In genomic region chr3:20039082-20039764, GRCh38 we compare ENCODE assay signal across 8 cellular contexts. TPM values are rescaled to one million over a fixed set of nuclear protein-coding genes. Genes with fewer than 3 reads are reported as not detected.
DNase-seq lines count a peak whose midpoint lies in the region; ATAC-seq lines count a peak whose summit lies in the region.

No MANE protein-coding gene starts in this region.

- H3K4me3 Mint-ChIP-seq in activated T-helper 2 cell treated with anti-CD3 and anti-CD28 coated beads, Interferon-gamma antibody, Interleukin-2, Interleukin-4, amounts not matched to agents 10 μg/mL and 5 μg/mL and 100 μg/mL, durations not matched to agents 14 hours and 24 hours and 36 hours (ENCODE audit: low read depth): peak overlapping the region; percentile 80
- peak overlapping the region; percentile 90 to 93 for H3K4me3 Mint-ChIP-seq in stimulated activated naive B cell treated with anti-CD40 and anti-IgM and Interleukin-4, amounts not matched to agents 10 μg/mL and 1 μg/mL and 100 μg/mL, for 72 hours

- peaks cover 11% of the 10 kb centered on the region; the same call in 1 of the 2 replicates for H3K4me1 ChIP-seq in HUES48 (ENCODE audit: control insufficient read depth, insufficient read depth, low read length)

- intact Hi-C loops in activated T-helper 2 cell treated with anti-CD3 and anti-CD28 coated beads, Interferon-gamma antibody, Interleukin-2, Interleukin-4, amounts not matched to agents 10 μg/mL and 5 μg/mL and 100 μg/mL, durations not matched to agents 14 hours and 24 hours and 36 hours (cut with micrococcal nuclease): loop anchor here (1.0 kb wide), 1 partner anchor 65 kb away; no protein-coding TSS in a partner anchor

- H3K27ac ChIP-seq in HUES48 (ENCODE audit: low read depth, low read length): peak overlapping the region; percentile 75

- H3K27ac Mint-ChIP-seq in activated T-helper 2 cell treated with anti-CD3 and anti-CD28 coated beads, Interferon-gamma antibody, Interleukin-2, Interleukin-4, amounts not matched to agents 10 μg/mL and 5 μg/mL and 100 μg/mL, durations not matched to agents 14 hours and 24 hours and 36 hours: peak overlapping the region; percentile 86
- peak overlapping the region; percentile 95 for H3K27ac Mint-ChIP-seq in stimulated activated naive B cell treated with anti-CD40 and anti-IgM and Interleukin-4, amounts not matched to agents 10 μg/mL and 1 μg/mL and 100 μg/mL, for 72 hours

- no peak for DNase-seq in activated T-helper 2 cell treated with anti-CD3 and anti-CD28 coated beads, Interferon-gamma antibody, Interleukin-2, Interleukin-4, amounts not matched to agents 10 μg/mL and 5 μg/mL and 100 μg/mL, durations not matched to agents 14 hours and 24 hours and 36 hours (ENCODE audit: low spot score)
- DNase-seq in inferior parietal cortex (ENCODE audit: extremely low spot score) (peak; percentile 53), T-helper 9 cell (no peak), mesenteric fat pad (ENCODE audit: low spot score) (no peak), NCI-H2227 treated with DMSO at 0.1 percent for 48 hours (lab: John Stamatoyannopoulos, UW) (no peak)
- no peak for DNase-seq in stimulated activated naive B cell treated with anti-CD40 and anti-IgM and Interleukin-4, amounts not matched to agents 10 μg/mL and 1 μg/mL and 100 μg/mL, for 72 hours

- H3K36me3 Mint-ChIP-seq in activated T-helper 2 cell treated with anti-CD3 and anti-CD28 coated beads, Interferon-gamma antibody, Interleukin-2, Interleukin-4, amounts not matched to agents 10 μg/mL and 5 μg/mL and 100 μg/mL, durations not matched to agents 14 hours and 24 hours and 36 hours (ENCODE audit: low read depth): no peaks in the 10 kb centered on the region
- no peaks in the 10 kb centered on the region for H3K36me3 Mint-ChIP-seq in stimulated activated naive B cell treated with anti-CD40 and anti-IgM and Interleukin-4, amounts not matched to agents 10 μg/mL and 1 μg/mL and 100 μg/mL, for 72 hours

- ATAC-seq in stimulated activated naive B cell treated with anti-CD40 and anti-IgM and Interleukin-4, amounts not matched to agents 10 μg/mL and 1 μg/mL and 100 μg/mL, for 72 hours (replicated peaks): no peak
- ATAC-seq in HG03045 (IDR thresholded peaks at IDR 0.05; ENCODE audit: unreplicated experiment): no peak

- H3K27me3 Mint-ChIP-seq in activated T-helper 2 cell treated with anti-CD3 and anti-CD28 coated beads, Interferon-gamma antibody, Interleukin-2, Interleukin-4, amounts not matched to agents 10 μg/mL and 5 μg/mL and 100 μg/mL, durations not matched to agents 14 hours and 24 hours and 36 hours (ENCODE audit: low read depth): peaks cover 7% of the 10 kb centered on the region
- no peaks in the 10 kb centered on the region for H3K27me3 Mint-ChIP-seq in stimulated activated naive B cell treated with anti-CD40 and anti-IgM and Interleukin-4, amounts not matched to agents 10 μg/mL and 1 μg/mL and 100 μg/mL, for 72 hours

- no peaks in the 10 kb centered on the region for H3K9me3 ChIP-seq in HUES48 (ENCODE audit: control insufficient read depth, insufficient read depth, low read length)

- peaks cover 39% of the 10 kb centered on the region for H3K4me1 Mint-ChIP-seq in activated T-helper 2 cell treated with anti-CD3 and anti-CD28 coated beads, Interferon-gamma antibody, Interleukin-2, Interleukin-4, amounts not matched to agents 10 μg/mL and 5 μg/mL and 100 μg/mL, durations not matched to agents 14 hours and 24 hours and 36 hours (ENCODE audit: low read depth)
- peaks cover 26 to 41% of the 10 kb centered on the region in 2 donors for H3K4me1 Mint-ChIP-seq in stimulated activated naive B cell treated with anti-CD40 and anti-IgM and Interleukin-4, amounts not matched to agents 10 μg/mL and 1 μg/mL and 100 μg/mL, for 72 hours

- H3K4me3 ChIP-seq in HUES48 (ENCODE audit: low read depth, low read length): peak overlapping the region; percentile 73

- H3K36me3 ChIP-seq in HUES48 (ENCODE audit: control insufficient read depth, insufficient read depth, low read length): no peaks in the 10 kb centered on the region

- no peak overlapping the region for H3K9ac ChIP-seq in HUES48 (ENCODE audit: low read depth, low read length)

- no peaks in the 10 kb centered on the region for H3K9me3 Mint-ChIP-seq in activated T-helper 2 cell treated with anti-CD3 and anti-CD28 coated beads, Interferon-gamma antibody, Interleukin-2, Interleukin-4, amounts not matched to agents 10 μg/mL and 5 μg/mL and 100 μg/mL, durations not matched to agents 14 hours and 24 hours and 36 hours
- no peaks in the 10 kb centered on the region for H3K9me3 Mint-ChIP-seq in stimulated activated naive B cell treated with anti-CD40 and anti-IgM and Interleukin-4, amounts not matched to agents 10 μg/mL and 1 μg/mL and 100 μg/mL, for 72 hours

- H3K27me3 ChIP-seq in HUES48 (ENCODE audit: control insufficient read depth, insufficient read depth, low read length): peaks cover 30% of the 10 kb centered on the region

RNA-seq across cellular contexts. Expression of gene KAT2B, which starts 1.0 kb away (rescaled TPM):
- total RNA-seq in activated T-helper 2 cell treated with anti-CD3 and anti-CD28 coated beads, Interferon-gamma antibody, Interleukin-2, Interleukin-4, amounts not matched to agents 10 μg/mL and 5 μg/mL and 100 μg/mL, durations not matched to agents 14 hours and 24 hours and 36 hours: 10.9 and 12.1 TPM in 2 replicates
- 35.2 TPM for total RNA-seq in mesenteric fat pad

RNA-seq across cellular contexts. Expression of gene PP2D1, which starts 27.2 kb away (rescaled TPM):
- not detected in 2 replicates for total RNA-seq in activated T-helper 2 cell treated with anti-CD3 and anti-CD28 coated beads, Interferon-gamma antibody, Interleukin-2, Interleukin-4, amounts not matched to agents 10 μg/mL and 5 μg/mL and 100 μg/mL, durations not matched to agents 14 hours and 24 hours and 36 hours
- not detected for total RNA-seq in mesenteric fat pad
